In genomic region chr1:147264158-147264768, GRCh38 we compare ENCODE assay signal across 24 cellular contexts. TPM values are rescaled to one million over a fixed set of nuclear protein-coding genes. Genes with fewer than 3 reads are reported as not detected.
DNase-seq lines count a peak whose midpoint lies in the region; FAIRE-seq and TF ChIP-seq lines count a peak whose summit lies in the region.
"Had no signal": no experiment of that assay in that cellular context is flagged by ENCODE, and none has a peak within 500 bp of the region (broad histone marks: within the 10 kb centered on the region; RNA-seq: fewer than 3 reads in every experiment).

No MANE protein-coding gene starts in this region.

- H3K36me3 ChIP-seq in ACC112 (ENCODE audit: insufficient read depth, low read length) (peaks cover 30% of the 10 kb centered on the region), astrocyte (ENCODE audit: insufficient read depth, low read length) (peaks cover 19% of the 10 kb centered on the region)

- no peak for TF ChIP-seq CTCF in astrocyte (IDR thresholded peaks at IDR 0.05; ENCODE audit: insufficient read depth, low read depth, low read length)
- no peak for TF ChIP-seq CTCF in fibroblast of pulmonary artery (IDR thresholded peaks at IDR 0.05; ENCODE audit: low read length, missing control alignments)

- peaks cover 6% of the 10 kb centered on the region for H3K36me3 Mint-ChIP-seq in astrocyte (ENCODE audit: low read depth, unreplicated experiment)

- no peaks in the 10 kb centered on the region for H3K27me3 Mint-ChIP-seq in astrocyte (ENCODE audit: low read depth, unreplicated experiment)
- H3K27me3 Mint-ChIP-seq: CD4-positive, alpha-beta memory T cell had no signal

- H3K4me1 Mint-ChIP-seq in astrocyte (ENCODE audit: low read depth, unreplicated experiment), result peaks cover 5% of the 10 kb centered on the region
- H3K4me1 Mint-ChIP-seq: nephron progenitor cell had no signal

- H3K27ac ChIP-seq in ACC112 (ENCODE audit: low read depth, low read length) (peak overlapping the region; percentile 45), astrocyte (ENCODE audit: low read depth, low read length) (no peak overlapping the region)
- H3K27ac ChIP-seq: KMS-11, psoas muscle had no signal

- H3K27ac Mint-ChIP-seq in astrocyte (ENCODE audit: unreplicated experiment), result no peak overlapping the region
- H3K27ac Mint-ChIP-seq: activated naive CD4-positive, alpha-beta T cell treated with anti-CD3 and anti-CD28 coated beads, Interleukin-2, amount 50 U/mL, for 72 hours; nephron progenitor cell had no signal

- H3K9me3 ChIP-seq in astrocyte (ENCODE audit: insufficient read depth, low read depth, low read length), result no peaks in the 10 kb centered on the region
- H3K9me3 ChIP-seq: psoas muscle had no signal

- FAIRE-seq in astrocyte (lab: Jason Lieb, UNC), result no peak
- FAIRE-seq: A204.1, frontal cortex, H1 had no signal

- peaks cover 14% of the 10 kb centered on the region for H3K4me1 ChIP-seq in ACC112 (ENCODE audit: control insufficient read depth, insufficient read depth, low read length, unreplicated experiment)
- H3K4me1 ChIP-seq in astrocyte (ENCODE audit: insufficient read depth, low read length), result no peaks in the 10 kb centered on the region
- H3K4me1 ChIP-seq: psoas muscle had no signal

- H4K20me1 ChIP-seq in astrocyte (ENCODE audit: insufficient read depth, low read length), result no peaks in the 10 kb centered on the region

- H3K4me3 Mint-ChIP-seq in astrocyte (ENCODE audit: unreplicated experiment), result no peak overlapping the region
- H3K4me3 Mint-ChIP-seq: CD4-positive, alpha-beta memory T cell; nephron progenitor cell had no signal

- H3K9me3 Mint-ChIP-seq in astrocyte (ENCODE audit: unreplicated experiment), result no peaks in the 10 kb centered on the region
- H3K9me3 Mint-ChIP-seq: activated naive CD4-positive, alpha-beta T cell treated with anti-CD3 and anti-CD28 coated beads, Interleukin-2, amount 50 U/mL, for 72 hours; CD4-positive, alpha-beta memory T cell; nephron progenitor cell had no signal

- H3K79me2 ChIP-seq in ACC112 (ENCODE audit: control insufficient read depth, insufficient read depth, low read length, unreplicated experiment) (no peaks in the 10 kb centered on the region), astrocyte (ENCODE audit: insufficient read depth, low read length) (no peaks in the 10 kb centered on the region)

- peak overlapping the region; percentile 14 for H3K4me2 ChIP-seq in astrocyte (ENCODE audit: low read length)
- H3K4me2 ChIP-seq: KMS-11 had no signal

- H3K4me3 ChIP-seq in ACC112 (ENCODE audit: low read depth, low read length), result no peak overlapping the region
- H3K4me3 ChIP-seq in astrocyte (ENCODE audit: insufficient read depth, low read depth, low read length), result no peak overlapping the region
- no peak overlapping the region for H3K4me3 ChIP-seq in fibroblast of pulmonary artery (replicated peaks; ENCODE audit: low read depth, low read length)
- H3K4me3 ChIP-seq: psoas muscle had no signal

- peak; percentile 31 for DNase-seq in HPDE6-E6E7 (ENCODE audit: extremely low spot score)
- peak; percentile 71 for DNase-seq in astrocyte (ENCODE audit: low read depth)
- DNase-seq in fibroblast of pulmonary artery (ENCODE audit: low read depth), result peak; percentile 83
- no peak for DNase-seq in stimulated activated naive CD4-positive, alpha-beta T cell treated with Interleukin-2 at 50 U/mL for 16 hours (lab: John Stamatoyannopoulos, UW)
- DNase-seq in NCI-H82 treated with DMSO at 0.1 percent for 48 hours (lab: John Stamatoyannopoulos, UW; ENCODE audit: unreplicated experiment), result no peak
- DNase-seq in 8988T, result no peak
- DNase-seq in DMS53 (lab: John Stamatoyannopoulos, UW), result no peak
- DNase-seq: activated CD4-positive, CD25-positive, alpha-beta regulatory T cell treated with anti-CD3 and anti-CD28 coated beads, Interleukin-2, amount 50 U/mL, for 72 hours; caudate nucleus; CD4-positive, alpha-beta memory T cell; DMS79; effector CD4-positive, alpha-beta T cell; midbrain; NCI-H1105 treated with DMSO at 0.1 percent for 48 hours; NCI-H69; nephron progenitor cell; psoas muscle; stimulated activated CD4-positive, alpha-beta T cell treated with anti-CD3 and anti-CD28 coated beads, Interleukin-12 subunit alpha, Interleukin-12 subunit beta, amount 100 ng/mL, for 4 hours had no signal

- no peak overlapping the region for H3K9ac ChIP-seq in astrocyte (ENCODE audit: low read length)
- H3K9ac ChIP-seq: KMS-11 had no signal

- H3K27me3 ChIP-seq in ACC112 (ENCODE audit: insufficient read depth, low read length) (no peaks in the 10 kb centered on the region), astrocyte (ENCODE audit: insufficient read depth, low read length) (no peaks in the 10 kb centered on the region)

- H2AFZ ChIP-seq in ACC112 (ENCODE audit: low read length, unreplicated experiment), result no peak overlapping the region
- H2AFZ ChIP-seq in astrocyte (ENCODE audit: low read depth, low read length), result no peak overlapping the region

RNA-seq across cellular contexts. Expression of gene CHD1L, which starts 21.8 kb away (rescaled TPM):
- 39.8 and 44.2 TPM in 2 replicates for total RNA-seq in astrocyte

RNA-seq across cellular contexts. Expression of gene FMO5, which starts 39.1 kb away (rescaled TPM):
- total RNA-seq in astrocyte, result 1.0 and 1.3 TPM in 2 replicates

Comparison
In these comparisons a context has a peak if more than half of its experiments do, and no peak if none do; other contexts are left out.
1. DNase-seq: peak in HPDE6-E6E7 (single experiment), astrocyte (single experiment) and fibroblast of pulmonary artery (single experiment); none in stimulated activated naive CD4-positive, alpha-beta T cell treated with Interleukin-2 at 50 U/mL for 16 hours (single experiment), NCI-H82 treated with DMSO at 0.1 percent for 48 hours (single experiment), 8988T (single experiment) and DMS53 (single experiment).